Comparison of ENCODE assay signal across 18 cellular contexts in the genomic region with DNA sequence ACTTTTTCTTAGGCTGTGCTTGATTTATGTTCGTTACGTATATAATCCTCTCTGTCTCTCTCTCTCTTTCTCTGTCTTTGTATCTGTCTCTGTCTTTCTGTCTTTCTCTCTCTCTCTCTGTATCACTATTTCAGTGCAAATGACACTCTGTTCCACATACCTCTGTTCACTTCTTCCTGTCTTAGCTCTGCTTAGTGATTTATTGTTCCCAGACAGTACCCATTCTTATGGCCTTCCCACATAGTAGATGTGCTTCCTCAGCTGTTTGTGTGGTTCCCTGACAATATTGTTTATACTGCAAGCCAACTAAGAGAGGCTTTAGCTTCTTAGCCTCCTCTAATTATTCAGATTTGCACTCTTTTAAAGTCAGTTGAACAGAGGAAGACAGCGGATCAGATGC.
DNase-seq lines count a peak whose midpoint lies in the region; TF ChIP-seq lines count a peak whose summit lies in the region.
"Had no signal": no experiment of that assay in that cellular context is flagged by ENCODE, and none has a peak within 500 bp of the region (broad histone marks: within the 10 kb centered on the region; RNA-seq: fewer than 3 reads in every experiment).

No MANE protein-coding gene starts in this region.

- intact Hi-C loops in A673 (cut with micrococcal nuclease; ENCODE audit: unreplicated experiment) (no loop called here), colonic mucosa (cut with DNase I) (no loop called here)

- POLR2A ChIA-PET in A673 (lab: Charles Lee; ENCODE audit: low non-redundant PET) = no interaction called here

- no peaks in the 10 kb centered on the region for H3F3A ChIP-seq in Loucy (ENCODE audit: low read depth)

- no peaks in the 10 kb centered on the region for H3K36me3 Mint-ChIP-seq in nephron progenitor cell (ENCODE audit: low read depth)
- H3K36me3 Mint-ChIP-seq: CD8-positive, alpha-beta T cell had no signal

- no peaks in the 10 kb centered on the region for H3K27me3 Mint-ChIP-seq in nephron progenitor cell (ENCODE audit: low read depth, poor library complexity)
- H3K27me3 Mint-ChIP-seq: B cell had no signal

- H3K4me3 ChIP-seq in A673 (ENCODE audit: low read depth, low read length, poor library complexity, severe bottlenecking) (no peak overlapping the region), Loucy (ENCODE audit: low read length, poor library complexity, severe bottlenecking) (no peak overlapping the region), colonic mucosa (no peak overlapping the region)
- H3K4me3 ChIP-seq: BLaER1 treated with 17β-estradiol and CSF1 and Interleukin-3, amounts not matched to agents 10 nM and 100 nM had no signal

- no peak overlapping the region for H3K27ac ChIP-seq in A673 (ENCODE audit: low read depth, low read length, poor library complexity, severe bottlenecking)
- no peak overlapping the region for H3K27ac ChIP-seq in colonic mucosa
- H3K27ac ChIP-seq: BLaER1 treated with 17β-estradiol and CSF1 and Interleukin-3, amounts not matched to agents 10 nM and 100 nM; HL-60 had no signal

- H3K4me3 Mint-ChIP-seq in nephron progenitor cell = no peak overlapping the region
- H3K4me3 Mint-ChIP-seq: B cell; CD8-positive, alpha-beta T cell had no signal

- no peak overlapping the region for H3K4me2 ChIP-seq in Loucy (ENCODE audit: low read depth, low read length, poor library complexity, severe bottlenecking)
- H3K4me2 ChIP-seq: BLaER1 treated with 17β-estradiol and CSF1 and Interleukin-3, amounts not matched to agents 10 nM and 100 nM had no signal

- no peaks in the 10 kb centered on the region for H3K9me3 Mint-ChIP-seq in nephron progenitor cell

- peak overlapping the region; percentile 3 for H3K27ac Mint-ChIP-seq in nephron progenitor cell
- H3K27ac Mint-ChIP-seq: B cell; CD8-positive, alpha-beta T cell had no signal

- no peaks in the 10 kb centered on the region for H3K4me1 ChIP-seq in A673 (ENCODE audit: insufficient read depth, low read length, poor library complexity, severe bottlenecking)
- no peaks in the 10 kb centered on the region for H3K4me1 ChIP-seq in Loucy (ENCODE audit: insufficient read depth, low read length, poor library complexity, severe bottlenecking)
- no peaks in the 10 kb centered on the region for H3K4me1 ChIP-seq in colonic mucosa
- H3K4me1 ChIP-seq: BLaER1 treated with 17β-estradiol and CSF1 and Interleukin-3, amounts not matched to agents 10 nM and 100 nM had no signal

- TF ChIP-seq CTCF in A673 (conservative IDR thresholded peaks at IDR 0.05; ENCODE audit: low read depth, low read length) (no peak), Loucy (conservative IDR thresholded peaks at IDR 0.05; ENCODE audit: low read length) (no peak), nephron progenitor cell (IDR thresholded peaks at IDR 0.05) (no peak), colonic mucosa (IDR thresholded peaks at IDR 0.05) (no peak)

- H3K9me3 ChIP-seq in A673 (ENCODE audit: low read depth, low read length, poor library complexity, severe bottlenecking) (no peaks in the 10 kb centered on the region), Loucy (ENCODE audit: insufficient read depth, low read depth, low read length) (no peaks in the 10 kb centered on the region), colonic mucosa (peaks cover 4% of the 10 kb centered on the region)
- H3K9me3 ChIP-seq: BLaER1 treated with 17β-estradiol and CSF1 and Interleukin-3, amounts not matched to agents 10 nM and 100 nM had no signal

- H3K36me3 ChIP-seq in A673 (ENCODE audit: insufficient read depth, low read length, poor library complexity, severe bottlenecking) (no peaks in the 10 kb centered on the region), Loucy (ENCODE audit: insufficient read depth, low read length) (no peaks in the 10 kb centered on the region), colonic mucosa (no peaks in the 10 kb centered on the region)
- H3K36me3 ChIP-seq: BLaER1 treated with 17β-estradiol and CSF1 and Interleukin-3, amounts not matched to agents 10 nM and 100 nM had no signal

- H4K20me1 ChIP-seq in Loucy (ENCODE audit: insufficient read depth, low read length, poor library complexity, severe bottlenecking) = no peaks in the 10 kb centered on the region
- H4K20me1 ChIP-seq: BLaER1 treated with 17β-estradiol and CSF1 and Interleukin-3, amounts not matched to agents 10 nM and 100 nM had no signal

- H3K9ac ChIP-seq in Loucy (ENCODE audit: low read depth, low read length, poor library complexity, severe bottlenecking) (no peak overlapping the region), colonic mucosa (ENCODE audit: low read depth in 2 of 2, low read length in 2 of 2) (no peak overlapping the region)
- H3K9ac ChIP-seq: BLaER1 treated with 17β-estradiol and CSF1 and Interleukin-3, amounts not matched to agents 10 nM and 100 nM had no signal

- no TSS peak for BruUV-seq in A673 (replicated peaks; lab: Mats Ljungman, UMichigan)

- H3K27me3 ChIP-seq in A673 (replicated peaks; ENCODE audit: insufficient read depth, low read depth, low read length, poor library complexity) = no peaks in the 10 kb centered on the region
- no peaks in the 10 kb centered on the region for H3K27me3 ChIP-seq in Loucy (ENCODE audit: insufficient read depth, low read length, poor library complexity, severe bottlenecking)
- H3K27me3 ChIP-seq in colonic mucosa = no peaks in the 10 kb centered on the region
- H3K27me3 ChIP-seq: BLaER1 treated with 17β-estradiol and CSF1 and Interleukin-3, amounts not matched to agents 10 nM and 100 nM had no signal

- no peaks in the 10 kb centered on the region for H3K79me2 ChIP-seq in Loucy (ENCODE audit: insufficient read depth, low read length)

- H3K4me1 Mint-ChIP-seq in nephron progenitor cell = peaks cover 6% of the 10 kb centered on the region
- H3K4me1 Mint-ChIP-seq: B cell had no signal

- DNase-seq in A673 (ENCODE audit: low spot score) (peak; percentile 46), left kidney (ENCODE audit: low read depth, low spot score) (peak; percentile 62), nephron progenitor cell (peak; percentile 2), activated gamma-delta T cell (lab: John Stamatoyannopoulos, UW) (no peak), NCI-H2171 treated with DMSO at 0.1 percent for 48 hours (lab: John Stamatoyannopoulos, UW) (no peak), colonic mucosa (no peak), T-helper 9 cell (no peak)
- DNase-seq: 8988T; Calu3; CD8-positive, alpha-beta T cell; DMS79 treated with DMSO at 0.1 percent for 48 hours; GF-D8; GOT3; H7 had no signal

- CTCF ChIA-PET in A673 (lab: Charles Lee) = no interaction called here

- peak overlapping the region; percentile 9; the same call in 1 of the 2 replicates for H2AFZ ChIP-seq in Loucy (ENCODE audit: low read length)

- no peaks in the 10 kb centered on the region for H3K9me2 ChIP-seq in Loucy (replicated peaks; ENCODE audit: low read depth, low read length)

Comparison
In these comparisons a context has a peak if more than half of its experiments do, and no peak if none do; other contexts are left out.
1. DNase-seq: peak in A673 (single experiment), left kidney (single experiment) and nephron progenitor cell (single experiment); none in activated gamma-delta T cell (single experiment), NCI-H2171 treated with DMSO at 0.1 percent for 48 hours (single experiment), colonic mucosa (single experiment) and T-helper 9 cell (single experiment).